ENCODE assay signal across 8 cellular contexts in the genomic region with DNA sequence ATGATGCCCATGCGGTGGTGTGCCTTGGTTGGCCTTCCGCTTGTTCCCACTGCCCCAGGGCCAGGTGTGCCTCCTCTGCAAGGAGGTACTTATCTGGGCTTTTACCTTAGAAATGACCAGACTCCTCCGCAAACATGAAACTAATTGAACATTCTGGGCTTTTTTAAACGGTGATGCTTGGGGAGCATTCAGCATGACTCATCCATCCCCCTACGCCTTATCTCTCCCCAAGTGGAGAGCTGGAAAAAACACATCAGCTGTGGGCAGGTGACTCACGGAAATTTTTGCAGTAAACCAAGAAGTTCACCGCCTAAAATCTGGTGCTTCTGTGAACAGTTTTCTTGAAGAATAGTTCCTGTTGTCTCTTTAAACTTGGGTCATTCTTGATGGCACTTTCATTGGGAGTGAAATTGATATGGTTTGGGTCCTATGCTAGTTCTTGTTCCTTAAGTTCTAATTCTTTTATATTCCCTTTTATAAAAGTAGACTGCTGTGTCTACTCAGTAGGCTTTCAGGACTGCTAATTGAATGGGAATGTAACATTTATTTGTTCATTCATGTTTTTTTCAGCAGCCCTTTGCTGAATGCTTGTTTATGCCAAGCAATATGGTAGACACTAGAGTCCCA. TPM values are rescaled to one million over a fixed set of nuclear protein-coding genes. Genes with fewer than 3 reads are reported as not detected.
DNase-seq lines count a peak whose midpoint lies in the region; ATAC-seq and TF ChIP-seq lines count a peak whose summit lies in the region.

No MANE protein-coding gene starts in this region.

- H3K36me3 ChIP-seq in aorta (ENCODE audit: control insufficient read depth in 1 of 2, insufficient read depth in 2 of 2, low read length in 1 of 2) = peaks cover 5% of the 10 kb centered on the region in 2 donors

- peak; percentile 73 for DNase-seq in H4 (ENCODE audit: low spot score)
- DNase-seq in activated CD4-positive, alpha-beta T cell treated with anti-CD3 and anti-CD28 coated beads, Interleukin-2, amount 50 U/mL, for 4 hours = peak; percentile 83 to 86
- peak; percentile 92 for DNase-seq in choroid plexus epithelial cell (ENCODE audit: low read depth)
- peak; percentile 58 to 65 (median 63) for DNase-seq in stimulated activated CD4-positive, alpha-beta T cell treated with anti-CD3 and anti-CD28 coated beads, TNF-alpha, amount 100 ng/mL, for 1 hour (ENCODE audit: low read depth in 3 of 3, low spot score in 1 of 3)
- no peak for DNase-seq in NCI-H524 (lab: John Stamatoyannopoulos, UW)
- no peak for DNase-seq in aorta
- no peak for DNase-seq in COLO829 (ENCODE audit: low spot score)
- no peak for DNase-seq in NCI-H2107 treated with DMSO at 0.1 percent for 48 hours (lab: John Stamatoyannopoulos, UW; ENCODE audit: unreplicated experiment)

- H3K27me3 ChIP-seq in aorta (ENCODE audit: control insufficient read depth in 1 of 2, insufficient read depth in 2 of 2, low read length in 1 of 2) = no peaks in the 10 kb centered on the region

- H3K4me3 ChIP-seq in choroid plexus epithelial cell (ENCODE audit: low read depth, low read length) = no peak overlapping the region
- no peak overlapping the region for H3K4me3 ChIP-seq in aorta (ENCODE audit: low read length in 2 of 2)

- TF ChIP-seq CTCF in choroid plexus epithelial cell (conservative IDR thresholded peaks at IDR 0.05; ENCODE audit: low read depth, low read length) = no peak

- intact Hi-C loops in aorta (cut with DNase I) = no loop called here

- H3K27ac ChIP-seq in aorta (ENCODE audit: low read depth in 1 of 2, low read length in 2 of 2) = no peak overlapping the region

- H3K4me1 ChIP-seq in aorta (ENCODE audit: control insufficient read depth in 1 of 2, insufficient read depth in 2 of 2, low read length in 2 of 2) = no peaks in the 10 kb centered on the region

- H3K9me3 ChIP-seq in aorta (ENCODE audit: control insufficient read depth, low read length) = no peaks in the 10 kb centered on the region

- ATAC-seq in aorta (ENCODE audit: low FRiP score) = no peak

- WGBS in aorta, 2 donors = 88 to 91% methylated on average over 7 of the region's 7 CpGs

RNA-seq across cellular contexts. Expression of a gene that starts 39.6 kb away (rescaled TPM):
- 304 and 322 TPM in 2 replicates for total RNA-seq in H4 (2014; rRNA removed; shearing (Covaris generic))
- total RNA-seq in aorta = 10 to 100 TPM; 22.4 to 26.9 TPM
- 10 to 100 TPM in 1 of 2 donors, 1 to 10 TPM in 1; 8.2 to 28.3 TPM for polyA plus RNA-seq in aorta

Comparison
In these comparisons a context has a peak if more than half of its experiments do, and no peak if none do; other contexts are left out.
1. DNase-seq: peak in H4 (single experiment), activated CD4-positive, alpha-beta T cell treated with anti-CD3 and anti-CD28 coated beads, Interleukin-2, amount 50 U/mL, for 4 hours (2 of 2), choroid plexus epithelial cell (single experiment) and stimulated activated CD4-positive, alpha-beta T cell treated with anti-CD3 and anti-CD28 coated beads, TNF-alpha, amount 100 ng/mL, for 1 hour (3 of 3); none in NCI-H524 (0 of 2), aorta (0 of 2), COLO829 (single experiment) and NCI-H2107 treated with DMSO at 0.1 percent for 48 hours (single experiment).
2. RNA of a gene that starts 39.6 kb away (total RNA-seq): 304 to 322 TPM in H4; 22.4 to 26.9 TPM in aorta; every median in the first group is over 10 times any median in the second.